In genomic region chr3:44321335-44321734, GRCh38 we compare ENCODE assay signal across 1 cellular context.
TF ChIP-seq lines count a peak whose summit lies in the region.

No MANE protein-coding gene starts in this region.

TF ChIP-seq in HepG2, 621 proteins besides CTCF, POLR2A, EP300 and RAD21 (continued from another document and continues in another):
- TF ChIP-seq ATF2 (CRISPR knock-in tag; IDR thresholded peaks at IDR 0.05) (peak; percentile 51; the same call in 1 of the 2 replicates), PPARG (CRISPR knock-in tag; conservative IDR thresholded peaks at IDR 0.05) (peak; percentile 100), FOXA3 (CRISPR knock-in tag; IDR thresholded peaks at IDR 0.05) (peak; percentile 96), FIP1L1 (IDR thresholded peaks at IDR 0.05; ENCODE audit: borderline replicate concordance, insufficient read depth, low read depth, low read length) (no peak), ZNF841 (CRISPR knock-in tag; IDR thresholded peaks at IDR 0.05; ENCODE audit: borderline replicate concordance) (no peak), THAP11 (CRISPR knock-in tag; IDR thresholded peaks at IDR 0.05) (peak; percentile 55), ZNF558 (CRISPR knock-in tag; IDR thresholded peaks at IDR 0.05; ENCODE audit: borderline replicate concordance) (no peak), ZBTB39 (CRISPR knock-in tag; IDR thresholded peaks at IDR 0.05) (no peak), ZNF160 (CRISPR knock-in tag; IDR thresholded peaks at IDR 0.05) (no peak), RNF219 (CRISPR knock-in tag; IDR thresholded peaks at IDR 0.05) (no peak), ZNF800 (CRISPR knock-in tag; IDR thresholded peaks at IDR 0.05) (no peak), TRIM22 (IDR thresholded peaks at IDR 0.05) (no peak), CEBPG (CRISPR knock-in tag; IDR thresholded peaks at IDR 0.05) (peak; percentile 35; the same call in 1 of the 2 replicates), SPEN (CRISPR knock-in tag; IDR thresholded peaks at IDR 0.05; ENCODE audit: low read depth) (no peak; the same call in 1 of the 2 replicates), TBX3 (IDR thresholded peaks at IDR 0.05; ENCODE audit: borderline replicate concordance) (peak; percentile 48; the same call in 1 of the 2 replicates), HNRNPK (IDR thresholded peaks at IDR 0.05; ENCODE audit: low read depth, low read length, poor library complexity, severe bottlenecking) (no peak), SP5 (CRISPR knock-in tag; IDR thresholded peaks at IDR 0.05; ENCODE audit: borderline replicate concordance, low read depth) (no peak), CHCHD3 (CRISPR knock-in tag; IDR thresholded peaks at IDR 0.05) (no peak), AHDC1 (CRISPR knock-in tag; IDR thresholded peaks at IDR 0.05; ENCODE audit: borderline replicate concordance) (peak; percentile 92; the same call in 1 of the 2 replicates), ATF7-NPFF (CRISPR knock-in tag; IDR thresholded peaks at IDR 0.05; ENCODE audit: low read depth) (no peak), CC2D1A (CRISPR knock-in tag; IDR thresholded peaks at IDR 0.05) (no peak), ZNF704 (CRISPR knock-in tag; IDR thresholded peaks at IDR 0.05; ENCODE audit: borderline replicate concordance) (no peak), ZBTB40 (IDR thresholded peaks at IDR 0.05) (no peak), ZBTB40 (CRISPR knock-in tag; IDR thresholded peaks at IDR 0.05) (no peak; the same call in 1 of the 2 replicates)
